ENCODE assay signal across 8 cellular contexts in the genomic region with DNA sequence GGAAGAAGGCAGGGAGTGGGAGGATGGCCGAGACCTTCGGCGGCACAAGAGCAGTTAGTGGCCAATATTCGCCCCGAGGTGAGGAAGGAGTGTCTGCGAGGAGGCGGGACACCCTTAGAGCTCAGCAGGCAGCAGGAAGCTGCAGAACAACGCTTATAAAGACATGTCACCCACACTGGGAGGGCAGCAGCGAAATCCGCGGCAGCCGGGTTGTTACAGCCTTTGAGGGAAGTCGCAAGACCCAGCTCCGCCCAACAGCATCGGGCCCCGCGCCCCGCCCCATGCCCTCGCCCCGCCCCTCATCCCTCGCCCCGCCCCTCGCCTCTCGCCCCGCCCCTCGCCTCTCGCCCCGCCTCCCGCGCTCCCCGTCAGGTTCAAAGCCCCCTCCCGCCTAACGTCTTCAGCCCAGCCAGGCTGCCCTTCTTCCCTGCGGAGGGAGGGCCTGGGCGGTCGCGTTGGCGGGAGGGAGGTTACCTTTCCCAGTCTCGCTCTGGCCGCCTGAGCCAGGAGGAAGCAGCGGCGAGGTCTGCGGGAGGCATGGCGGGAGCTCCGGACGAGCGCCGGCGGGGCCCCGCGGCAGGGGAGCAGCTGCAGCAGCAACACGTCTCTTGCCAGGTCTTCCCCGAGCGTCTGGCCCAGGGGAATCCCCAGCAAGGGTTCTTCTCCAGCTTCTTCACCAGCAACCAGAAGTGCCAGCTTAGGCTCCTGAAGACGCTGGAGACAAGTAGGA. TPM values are rescaled to one million over a fixed set of nuclear protein-coding genes. Genes with fewer than 3 reads are reported as not detected.
DNase-seq lines count a peak whose midpoint lies in the region; ATAC-seq lines count a peak whose summit lies in the region.

A gene with protein sequence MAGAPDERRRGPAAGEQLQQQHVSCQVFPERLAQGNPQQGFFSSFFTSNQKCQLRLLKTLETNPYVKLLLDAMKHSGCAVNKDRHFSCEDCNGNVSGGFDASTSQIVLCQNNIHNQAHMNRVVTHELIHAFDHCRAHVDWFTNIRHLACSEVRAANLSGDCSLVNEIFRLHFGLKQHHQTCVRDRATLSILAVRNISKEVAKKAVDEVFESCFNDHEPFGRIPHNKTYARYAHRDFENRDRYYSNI (plus strand): TSS at position 403 of the 730 bp plus-strand sequence. CDS start 135 bp downstream, at position 538.

- H3K23ac ChIP-seq in mesenchymal stem cell (ENCODE audit: low read length in 2 of 2): peak within 1 kb of the TSS in 1 of 2 experiments; percentile 67

- no peaks in the 10 kb centered on the region for H3K27me3 ChIP-seq in effector memory CD4-positive, alpha-beta T cell (replicated peaks; ENCODE audit: control insufficient read depth, insufficient read depth, low read length, poor library complexity, severe bottlenecking)
- H3K27me3 ChIP-seq in mesenchymal stem cell (ENCODE audit: control insufficient read depth in 1 of 2, insufficient read depth in 1 of 2, low read length in 2 of 2): no peaks in the 10 kb centered on the region

- H2AFZ ChIP-seq in mesenchymal stem cell (ENCODE audit: low read depth, low read length): peak within 1 kb of the TSS; percentile 93

- peak within 1 kb of the TSS; percentile 66 to 87 for H2BK12ac ChIP-seq in mesenchymal stem cell (ENCODE audit: low read length in 2 of 2)

- peaks cover 8% of the 10 kb centered on the region for H3K79me1 ChIP-seq in mesenchymal stem cell (replicated peaks; ENCODE audit: low read length, poor library complexity, severe bottlenecking)

- peaks cover 18% of the 10 kb centered on the region for H3K4me1 ChIP-seq in effector memory CD4-positive, alpha-beta T cell (ENCODE audit: control insufficient read depth, insufficient read depth, low read length, poor library complexity, severe bottlenecking)
- peaks cover 7% of the 10 kb centered on the region for H3K4me1 ChIP-seq in mesenchymal stem cell (ENCODE audit: control insufficient read depth, insufficient read depth, low read depth, low read length)

- no peak within 1 kb of the TSS for H2BK15ac ChIP-seq in mesenchymal stem cell (ENCODE audit: low read depth, poor library complexity, severe bottlenecking)

- H2AK5ac ChIP-seq in mesenchymal stem cell (ENCODE audit: low read length, severe bottlenecking): no peak within 1 kb of the TSS

- peak within 1 kb of the TSS; percentile 97 for H3K4me2 ChIP-seq in mesenchymal stem cell (ENCODE audit: low read length, poor library complexity, severe bottlenecking)

- H4K91ac ChIP-seq in mesenchymal stem cell (ENCODE audit: low read length): peak within 1 kb of the TSS; percentile 89

- peak within 1 kb of the TSS in 1 of 2 experiments; percentile 50 for H3K4ac ChIP-seq in mesenchymal stem cell (ENCODE audit: low read depth in 1 of 2, low read length in 2 of 2)

- no peaks in the 10 kb centered on the region for H3K9me3 ChIP-seq in effector memory CD4-positive, alpha-beta T cell (ENCODE audit: control insufficient read depth, low read length)
- no peaks in the 10 kb centered on the region for H3K9me3 ChIP-seq in mesenchymal stem cell (ENCODE audit: control insufficient read depth, low read length)

- DNase-seq in COLO829 (ENCODE audit: low spot score): peak; percentile 96
- DNase-seq in HT1080 (ENCODE audit: low read depth): peak; percentile 84
- peak; percentile 97 to 98 for DNase-seq in NOMO-1 (lab: John Stamatoyannopoulos, UW; ENCODE audit: unreplicated experiment in 2 of 2)
- peak; percentile 70 to 83 for DNase-seq in activated CD8-positive, alpha-beta memory T cell treated with anti-CD3 and anti-CD28 coated beads for 4 hours (ENCODE audit: low read depth in 2 of 2)
- peak; percentile 85 to 90 (median 88) for DNase-seq in effector memory CD4-positive, alpha-beta T cell
- DNase-seq in mesenchymal stem cell: peak; percentile 86
- DNase-seq in stimulated activated CD8-positive, alpha-beta memory T cell treated with anti-CD3 and anti-CD28 coated beads, Interleukin-12 subunit alpha, Interleukin-12 subunit beta, amount 100 ng/mL, for 24 hours (ENCODE audit: extremely low read depth): peak; percentile 74

- ATAC-seq in GM21367 (IDR thresholded peaks at IDR 0.05; ENCODE audit: unreplicated experiment): peak; percentile 82

- H4K8ac ChIP-seq in mesenchymal stem cell (ENCODE audit: low read length): peak within 1 kb of the TSS; percentile 97

- peak within 1 kb of the TSS; percentile 87 to 93 for H3K18ac ChIP-seq in mesenchymal stem cell (ENCODE audit: low read depth in 1 of 2, low read length in 2 of 2)

- no peaks in the 10 kb centered on the region for H3K36me3 ChIP-seq in effector memory CD4-positive, alpha-beta T cell (ENCODE audit: control insufficient read depth, insufficient read depth, low read length)
- H3K36me3 ChIP-seq in mesenchymal stem cell (ENCODE audit: control insufficient read depth in 1 of 2, insufficient read depth in 2 of 2, low read depth in 1 of 2, low read length in 2 of 2): no peaks in the 10 kb centered on the region

- peak within 1 kb of the TSS in 1 of 2 experiments; percentile 90 for H3K14ac ChIP-seq in mesenchymal stem cell (ENCODE audit: low read length in 2 of 2)

- H3K9ac ChIP-seq in mesenchymal stem cell (ENCODE audit: low read length): peak within 1 kb of the TSS; percentile 90

- peak within 1 kb of the TSS; percentile 14 for H2BK5ac ChIP-seq in mesenchymal stem cell (ENCODE audit: low read depth, low read length, poor library complexity, severe bottlenecking)

- peak within 1 kb of the TSS; percentile 87 for H3K27ac ChIP-seq in effector memory CD4-positive, alpha-beta T cell (ENCODE audit: insufficient read depth, low read length, poor library complexity, severe bottlenecking)
- peak within 1 kb of the TSS; percentile 78 for H3K27ac ChIP-seq in mesenchymal stem cell (ENCODE audit: low read length, poor library complexity, severe bottlenecking)

- peak within 1 kb of the TSS; percentile 80 for H3K4me3 ChIP-seq in effector memory CD4-positive, alpha-beta T cell (ENCODE audit: insufficient read depth, low read depth, low read length, poor library complexity, severe bottlenecking)
- peak within 1 kb of the TSS; percentile 67 to 92 for H3K4me3 ChIP-seq in mesenchymal stem cell (ENCODE audit: insufficient read depth in 1 of 2, low read depth in 1 of 2, low read length in 2 of 2)

- H2BK120ac ChIP-seq in mesenchymal stem cell (ENCODE audit: low read depth, low read length): no peak within 1 kb of the TSS

- under 1% methylated on average over 38 of the region's 55 CpGs for WGBS in mesenchymal stem cell

RNA-seq across cellular contexts. Expression of the gene that starts here (rescaled TPM):
- 17.8 and 24.6 TPM in 2 replicates for total RNA-seq in HT1080 (2014; rRNA removed; shearing (Covaris generic))
- 10.9 and 11.5 TPM in 2 replicates for polyA plus RNA-seq in HT1080 (2015; cell fraction: cytosol; rRNA removed)
- 1.6 and 6.5 TPM in 2 replicates for polyA plus RNA-seq in HT1080 (2015; cell fraction: nucleus; rRNA removed)
- 6.5 TPM for polyA plus RNA-seq in mesenchymal stem cell (2013, experiment 1 of 2)
- 5.7 TPM for polyA plus RNA-seq in mesenchymal stem cell (2013, experiment 2 of 2)

Comparison
In these comparisons a context has a peak if more than half of its experiments do, and no peak if none do; other contexts are left out.
1. Peak in every context shown above with its lines: DNase-seq, ATAC-seq, H3K4me3 ChIP-seq and H3K27ac ChIP-seq.